ENCODE assay signal across 8 cellular contexts in the genomic region with DNA sequence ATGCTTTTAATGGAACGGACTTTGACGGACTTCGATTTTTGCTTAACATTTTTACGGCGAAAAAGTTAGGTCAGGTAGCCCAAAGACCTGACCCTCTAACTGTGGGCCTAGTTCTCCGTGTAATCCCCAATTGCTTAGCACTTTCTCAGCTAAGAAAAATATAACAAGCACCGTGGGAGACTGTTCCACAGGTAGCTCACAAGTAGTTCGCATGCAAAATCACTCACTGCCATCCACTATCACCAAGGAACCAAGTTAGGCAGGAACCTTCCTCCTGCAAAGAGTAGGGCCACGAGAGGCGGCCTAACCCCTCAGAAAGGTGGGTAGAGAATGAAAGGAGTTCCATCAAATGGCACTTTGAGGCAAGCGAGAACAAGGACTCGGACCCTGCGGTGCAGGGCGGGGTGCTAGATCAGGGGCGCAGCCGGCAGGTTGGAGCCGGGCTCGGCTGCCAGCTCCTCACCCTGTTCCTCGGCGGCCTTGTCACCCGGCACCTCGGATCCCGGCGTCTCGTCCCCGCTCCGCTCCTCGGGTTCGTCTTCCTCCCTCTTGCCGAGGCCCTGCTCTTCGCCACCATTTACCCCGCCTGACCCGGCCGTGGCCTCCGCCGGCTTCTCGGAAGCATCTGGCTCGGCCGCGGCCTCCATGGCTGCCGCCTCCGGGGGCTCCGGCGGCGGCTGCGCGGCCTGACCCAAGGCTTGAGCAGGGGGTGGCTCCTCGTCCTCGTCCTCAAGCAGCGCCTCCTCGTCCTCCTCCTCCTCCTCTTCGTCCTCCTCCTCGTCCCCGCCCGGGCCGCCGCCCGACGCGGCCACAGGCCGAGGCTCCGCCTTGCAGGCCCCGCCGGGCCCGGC. TPM values are rescaled to one million over a fixed set of nuclear protein-coding genes. Genes with fewer than 3 reads are reported as not detected.
DNase-seq lines count a peak whose midpoint lies in the region; ATAC-seq and TF ChIP-seq lines count a peak whose summit lies in the region.

No MANE protein-coding gene starts in this region.

- H3K4me1 ChIP-seq in left lung (peaks cover 28 to 53% of the 10 kb centered on the region in 2 donors), subcutaneous abdominal adipose tissue (ENCODE audit: control insufficient read depth in 5 of 5, insufficient read depth in 5 of 5, low read length in 5 of 5) (peaks cover 15 to 54% (median 48%) of the 10 kb centered on the region in 5 donors)

- H3K9me3 Mint-ChIP-seq in IgD-negative memory B cell (no peaks in the 10 kb centered on the region), MCF 10A (ENCODE audit: unreplicated experiment) (no peaks in the 10 kb centered on the region)

- TF ChIP-seq CTCF in MCF 10A (IDR thresholded peaks at IDR 0.05; ENCODE audit: unreplicated experiment), result no peak
- no peak for TF ChIP-seq CTCF in left lung (IDR thresholded peaks at IDR 0.05)

- no TSS peak for BruUV-seq in MCF 10A (replicated peaks; lab: Mats Ljungman, UMichigan)

- POLR2A ChIA-PET in MCF 10A (lab: Yijun Ruan, JAX), result interaction anchor here (0.6 to 10.3 kb wide), 32 partner anchors 12 to 1501 kb away, joined by 3 to 197 read pairs (median 19); partner anchors contain the start of genes AHNAK, B3GAT3, BSCL2 and C11orf98

- CTCF ChIA-PET in MCF 10A (lab: Yijun Ruan, JAX), result interaction anchor here (0.7 to 3.1 kb wide), 3 partner anchors 21 to 58 kb away, joined by 3 to 22 read pairs (median 3); no protein-coding TSS in a partner anchor

- no peaks in the 10 kb centered on the region for H3K9me3 ChIP-seq in left lung
- no peaks in the 10 kb centered on the region for H3K9me3 ChIP-seq in subcutaneous abdominal adipose tissue (ENCODE audit: control insufficient read depth in 5 of 5, low read length in 5 of 5)

- peaks cover 6% of the 10 kb centered on the region for H3K36me3 Mint-ChIP-seq in IgD-negative memory B cell
- peaks cover 64% of the 10 kb centered on the region for H3K36me3 Mint-ChIP-seq in MCF 10A (ENCODE audit: insufficient read depth, unreplicated experiment)

- intact Hi-C loops in MCF 10A (cut with micrococcal nuclease), result no loop called here
- intact Hi-C loops in left lung (cut with DNase I), result no loop called here

- peak; percentile 19 for DNase-seq in activated CD4-positive, alpha-beta T cell treated with anti-CD3 and anti-CD28 coated beads for 1 hour
- DNase-seq in activated CD4-positive, alpha-beta T cell treated with anti-CD3 and anti-CD28 coated beads for 4 hours, result no peak
- DNase-seq in MCF 10A (ENCODE audit: unreplicated experiment), result no peak
- peak in 1 of 2 donors; percentile 53 for DNase-seq in left lung
- DNase-seq in NCI-H2171 (lab: John Stamatoyannopoulos, UW), result no peak
- DNase-seq in iPS-NIHi11 (ENCODE audit: low spot score), result no peak

- H3K4me1 Mint-ChIP-seq in IgD-negative memory B cell (peaks cover 26 to 33% (median 33%) of the 10 kb centered on the region in 3 donors), MCF 10A (ENCODE audit: insufficient read depth, unreplicated experiment) (peaks cover 16% of the 10 kb centered on the region)

- peak overlapping the region; percentile 97 to 100 (median 100) for H3K4me3 Mint-ChIP-seq in IgD-negative memory B cell
- H3K4me3 Mint-ChIP-seq in MCF 10A (ENCODE audit: unreplicated experiment), result peak overlapping the region; percentile 92

- H3K4me3 ChIP-seq in left lung (peak overlapping the region; percentile 95 to 96), subcutaneous abdominal adipose tissue (ENCODE audit: low read depth in 1 of 5, low read length in 5 of 5) (peak overlapping the region; percentile 74 to 97 (median 94))

- H3K36me3 ChIP-seq in left lung, result peaks cover 12 to 33% of the 10 kb centered on the region in 2 donors
- peaks cover 21 to 33% (median 31%) of the 10 kb centered on the region in 5 donors for H3K36me3 ChIP-seq in subcutaneous abdominal adipose tissue (ENCODE audit: control insufficient read depth in 5 of 5, insufficient read depth in 5 of 5, low read length in 5 of 5)

- no peaks in the 10 kb centered on the region for H3K27me3 Mint-ChIP-seq in IgD-negative memory B cell
- H3K27me3 Mint-ChIP-seq in MCF 10A (ENCODE audit: insufficient read depth, unreplicated experiment), result no peaks in the 10 kb centered on the region

- ATAC-seq in left lung, result peak; percentile 1

- H3K27ac ChIP-seq in left lung (peak overlapping the region; percentile 94 to 98), subcutaneous abdominal adipose tissue (ENCODE audit: low read depth, low read length) (peak overlapping the region; percentile 98)

- H3K9ac ChIP-seq in subcutaneous abdominal adipose tissue (ENCODE audit: low read length in 5 of 5), result peak overlapping the region; percentile 92 to 98 (median 97)

- H3K27ac Mint-ChIP-seq in IgD-negative memory B cell (peak overlapping the region; percentile 90 to 99 (median 93)), MCF 10A (ENCODE audit: low read depth, unreplicated experiment) (peak overlapping the region; percentile 97)

- H3K27me3 ChIP-seq in left lung (no peaks in the 10 kb centered on the region), subcutaneous abdominal adipose tissue (ENCODE audit: control insufficient read depth in 5 of 5, insufficient read depth in 4 of 5, low read length in 5 of 5) (no peaks in the 10 kb centered on the region)

RNA-seq across cellular contexts. Expression of gene HNRNPUL2, which starts 0.9 kb away (rescaled TPM):
- 2.8 TPM for polyA plus RNA-seq in IgD-negative memory B cell
- 36.4 and 36.6 TPM in 2 replicates for total RNA-seq in MCF 10A (2022)
- 10 to 100 TPM; 31.8 to 43.2 TPM for total RNA-seq in left lung

RNA-seq across cellular contexts. Expression of gene TTC9C, which starts 1.9 kb away (rescaled TPM):
- 35.0 TPM for polyA plus RNA-seq in IgD-negative memory B cell
- total RNA-seq in MCF 10A (2022) (27.3 and 31.9 TPM in 2 replicates), left lung (10 to 100 TPM; 32.2 to 33.0 TPM)

RNA-seq across cellular contexts. Expression of gene GNG3, which starts 18.9 kb away (rescaled TPM):
- polyA plus RNA-seq in IgD-negative memory B cell, result 13.3 TPM
- not detected in 2 replicates for total RNA-seq in MCF 10A (2022)
- total RNA-seq in left lung, result under 1 TPM in 1 of 2 donors, not detected in 1; 0.42 TPM

RNA-seq across cellular contexts. Expression of gene BSCL2, which starts 19.2 kb away (rescaled TPM):
- polyA plus RNA-seq in IgD-negative memory B cell, result 48.2 TPM
- total RNA-seq in MCF 10A (2022) (33.1 and 46.6 TPM in 2 replicates), left lung (100 to 1,000 TPM in 1 of 2 donors, 10 to 100 TPM in 1; 77.8 to 109 TPM)

RNA-seq across cellular contexts. Expression of gene ZBTB3, which starts 27.6 kb away (rescaled TPM):
- polyA plus RNA-seq in IgD-negative memory B cell, result 5.0 TPM
- 7.1 and 11.6 TPM in 2 replicates for total RNA-seq in MCF 10A (2022)
- total RNA-seq in left lung, result 10 to 100 TPM; 11.2 TPM
